Comparison of ENCODE assay signal across 2 cellular contexts in the genomic region with DNA sequence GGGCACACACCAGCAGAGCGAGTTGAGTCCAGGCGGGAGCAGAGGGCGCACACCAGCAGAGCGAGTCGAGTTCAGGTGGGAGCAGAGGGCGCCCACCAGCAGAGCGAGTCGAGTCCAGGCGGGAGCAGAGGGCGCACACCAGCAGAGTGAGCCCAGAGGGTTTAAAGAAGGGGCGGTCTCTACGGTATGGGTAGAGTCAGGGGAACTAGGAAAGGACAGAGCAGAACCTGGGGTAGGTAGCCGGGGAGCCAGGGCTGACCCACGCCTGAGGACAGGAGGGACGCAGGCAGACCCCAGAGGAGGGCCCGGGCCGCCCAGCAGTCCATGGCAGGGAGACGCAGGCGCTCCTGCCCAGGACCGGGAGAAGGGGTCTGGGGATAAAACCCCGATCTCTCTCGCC.
TF ChIP-seq lines count a peak whose summit lies in the region.

No MANE protein-coding gene starts in this region.

TF ChIP-seq in GM23338, 12 proteins besides CTCF, POLR2A, EP300 and RAD21 (continues in another document):
- TF ChIP-seq, protein P1, sequence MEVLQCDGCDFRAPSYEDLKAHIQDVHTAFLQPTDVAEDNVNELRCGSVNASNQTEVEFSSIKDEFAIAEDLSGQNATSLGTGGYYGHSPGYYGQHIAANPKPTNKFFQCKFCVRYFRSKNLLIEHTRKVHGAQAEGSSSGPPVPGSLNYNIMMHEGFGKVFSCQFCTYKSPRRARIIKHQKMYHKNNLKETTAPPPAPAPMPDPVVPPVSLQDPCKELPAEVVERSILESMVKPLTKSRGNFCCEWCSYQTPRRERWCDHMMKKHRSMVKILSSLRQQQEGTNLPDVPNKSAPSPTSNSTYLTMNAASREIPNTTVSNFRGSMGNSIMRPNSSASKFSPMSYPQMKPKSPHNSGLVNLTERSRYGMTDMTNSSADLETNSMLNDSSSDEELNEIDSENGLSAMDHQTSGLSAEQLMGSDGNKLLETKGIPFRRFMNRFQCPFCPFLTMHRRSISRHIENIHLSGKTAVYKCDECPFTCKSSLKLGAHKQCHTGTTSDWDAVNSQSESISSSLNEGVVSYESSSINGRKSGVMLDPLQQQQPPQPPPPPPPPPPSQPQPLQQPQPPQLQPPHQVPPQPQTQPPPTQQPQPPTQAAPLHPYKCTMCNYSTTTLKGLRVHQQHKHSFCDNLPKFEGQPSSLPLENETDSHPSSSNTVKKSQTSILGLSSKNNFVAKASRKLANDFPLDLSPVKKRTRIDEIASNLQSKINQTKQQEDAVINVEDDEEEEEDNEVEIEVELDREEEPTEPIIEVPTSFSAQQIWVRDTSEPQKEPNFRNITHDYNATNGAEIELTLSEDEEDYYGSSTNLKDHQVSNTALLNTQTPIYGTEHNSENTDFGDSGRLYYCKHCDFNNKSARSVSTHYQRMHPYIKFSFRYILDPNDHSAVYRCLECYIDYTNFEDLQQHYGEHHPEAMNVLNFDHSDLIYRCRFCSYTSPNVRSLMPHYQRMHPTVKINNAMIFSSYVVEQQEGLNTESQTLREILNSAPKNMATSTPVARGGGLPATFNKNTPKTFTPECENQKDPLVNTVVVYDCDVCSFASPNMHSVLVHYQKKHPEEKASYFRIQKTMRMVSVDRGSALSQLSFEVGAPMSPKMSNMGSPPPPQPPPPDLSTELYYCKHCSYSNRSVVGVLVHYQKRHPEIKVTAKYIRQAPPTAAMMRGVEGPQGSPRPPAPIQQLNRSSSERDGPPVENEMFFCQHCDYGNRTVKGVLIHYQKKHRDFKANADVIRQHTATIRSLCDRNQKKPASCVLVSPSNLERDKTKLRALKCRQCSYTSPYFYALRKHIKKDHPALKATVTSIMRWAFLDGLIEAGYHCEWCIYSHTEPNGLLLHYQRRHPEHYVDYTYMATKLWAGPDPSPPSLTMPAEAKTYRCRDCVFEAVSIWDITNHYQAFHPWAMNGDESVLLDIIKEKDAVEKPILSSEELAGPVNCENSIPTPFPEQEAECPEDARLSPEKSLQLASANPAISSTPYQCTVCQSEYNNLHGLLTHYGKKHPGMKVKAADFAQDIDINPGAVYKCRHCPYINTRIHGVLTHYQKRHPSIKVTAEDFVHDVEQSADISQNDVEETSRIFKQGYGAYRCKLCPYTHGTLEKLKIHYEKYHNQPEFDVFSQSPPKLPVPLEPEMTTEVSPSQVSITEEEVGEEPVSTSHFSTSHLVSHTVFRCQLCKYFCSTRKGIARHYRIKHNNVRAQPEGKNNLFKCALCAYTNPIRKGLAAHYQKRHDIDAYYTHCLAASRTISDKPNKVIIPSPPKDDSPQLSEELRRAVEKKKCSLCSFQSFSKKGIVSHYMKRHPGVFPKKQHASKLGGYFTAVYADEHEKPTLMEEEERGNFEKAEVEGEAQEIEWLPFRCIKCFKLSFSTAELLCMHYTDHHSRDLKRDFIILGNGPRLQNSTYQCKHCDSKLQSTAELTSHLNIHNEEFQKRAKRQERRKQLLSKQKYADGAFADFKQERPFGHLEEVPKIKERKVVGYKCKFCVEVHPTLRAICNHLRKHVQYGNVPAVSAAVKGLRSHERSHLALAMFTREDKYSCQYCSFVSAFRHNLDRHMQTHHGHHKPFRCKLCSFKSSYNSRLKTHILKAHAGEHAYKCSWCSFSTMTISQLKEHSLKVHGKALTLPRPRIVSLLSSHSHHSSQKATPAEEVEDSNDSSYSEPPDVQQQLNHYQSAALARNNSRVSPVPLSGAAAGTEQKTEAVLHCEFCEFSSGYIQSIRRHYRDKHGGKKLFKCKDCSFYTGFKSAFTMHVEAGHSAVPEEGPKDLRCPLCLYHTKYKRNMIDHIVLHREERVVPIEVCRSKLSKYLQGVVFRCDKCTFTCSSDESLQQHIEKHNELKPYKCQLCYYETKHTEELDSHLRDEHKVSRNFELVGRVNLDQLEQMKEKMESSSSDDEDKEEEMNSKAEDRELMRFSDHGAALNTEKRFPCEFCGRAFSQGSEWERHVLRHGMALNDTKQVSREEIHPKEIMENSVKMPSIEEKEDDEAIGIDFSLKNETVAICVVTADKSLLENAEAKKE (CRISPR knock-in tag; IDR thresholded peaks at IDR 0.05): no peak
- TF ChIP-seq EZH2 (IDR thresholded peaks at IDR 0.05; ENCODE audit: low read depth, unreplicated experiment): no peak
- TF ChIP-seq STAT1 (IDR thresholded peaks at IDR 0.05; ENCODE audit: unreplicated experiment): no peak
- no peak for TF ChIP-seq ZNF114 (CRISPR knock-in tag; IDR thresholded peaks at IDR 0.05)
- TF ChIP-seq, protein P2, sequence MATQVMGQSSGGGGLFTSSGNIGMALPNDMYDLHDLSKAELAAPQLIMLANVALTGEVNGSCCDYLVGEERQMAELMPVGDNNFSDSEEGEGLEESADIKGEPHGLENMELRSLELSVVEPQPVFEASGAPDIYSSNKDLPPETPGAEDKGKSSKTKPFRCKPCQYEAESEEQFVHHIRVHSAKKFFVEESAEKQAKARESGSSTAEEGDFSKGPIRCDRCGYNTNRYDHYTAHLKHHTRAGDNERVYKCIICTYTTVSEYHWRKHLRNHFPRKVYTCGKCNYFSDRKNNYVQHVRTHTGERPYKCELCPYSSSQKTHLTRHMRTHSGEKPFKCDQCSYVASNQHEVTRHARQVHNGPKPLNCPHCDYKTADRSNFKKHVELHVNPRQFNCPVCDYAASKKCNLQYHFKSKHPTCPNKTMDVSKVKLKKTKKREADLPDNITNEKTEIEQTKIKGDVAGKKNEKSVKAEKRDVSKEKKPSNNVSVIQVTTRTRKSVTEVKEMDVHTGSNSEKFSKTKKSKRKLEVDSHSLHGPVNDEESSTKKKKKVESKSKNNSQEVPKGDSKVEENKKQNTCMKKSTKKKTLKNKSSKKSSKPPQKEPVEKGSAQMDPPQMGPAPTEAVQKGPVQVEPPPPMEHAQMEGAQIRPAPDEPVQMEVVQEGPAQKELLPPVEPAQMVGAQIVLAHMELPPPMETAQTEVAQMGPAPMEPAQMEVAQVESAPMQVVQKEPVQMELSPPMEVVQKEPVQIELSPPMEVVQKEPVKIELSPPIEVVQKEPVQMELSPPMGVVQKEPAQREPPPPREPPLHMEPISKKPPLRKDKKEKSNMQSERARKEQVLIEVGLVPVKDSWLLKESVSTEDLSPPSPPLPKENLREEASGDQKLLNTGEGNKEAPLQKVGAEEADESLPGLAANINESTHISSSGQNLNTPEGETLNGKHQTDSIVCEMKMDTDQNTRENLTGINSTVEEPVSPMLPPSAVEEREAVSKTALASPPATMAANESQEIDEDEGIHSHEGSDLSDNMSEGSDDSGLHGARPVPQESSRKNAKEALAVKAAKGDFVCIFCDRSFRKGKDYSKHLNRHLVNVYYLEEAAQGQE (IDR thresholded peaks at IDR 0.05; ENCODE audit: unreplicated experiment): no peak
- TF ChIP-seq NANOG (IDR thresholded peaks at IDR 0.05; ENCODE audit: borderline replicate concordance): no peak
- no peak for TF ChIP-seq JUNB (IDR thresholded peaks at IDR 0.05; ENCODE audit: unreplicated experiment)
- no peak for TF ChIP-seq CREB1 (CRISPR knock-in tag; IDR thresholded peaks at IDR 0.05; ENCODE audit: low read depth)
- no peak for TF ChIP-seq ZNF331 (CRISPR knock-in tag; IDR thresholded peaks at IDR 0.05; ENCODE audit: low read depth)
- TF ChIP-seq, protein P3, sequence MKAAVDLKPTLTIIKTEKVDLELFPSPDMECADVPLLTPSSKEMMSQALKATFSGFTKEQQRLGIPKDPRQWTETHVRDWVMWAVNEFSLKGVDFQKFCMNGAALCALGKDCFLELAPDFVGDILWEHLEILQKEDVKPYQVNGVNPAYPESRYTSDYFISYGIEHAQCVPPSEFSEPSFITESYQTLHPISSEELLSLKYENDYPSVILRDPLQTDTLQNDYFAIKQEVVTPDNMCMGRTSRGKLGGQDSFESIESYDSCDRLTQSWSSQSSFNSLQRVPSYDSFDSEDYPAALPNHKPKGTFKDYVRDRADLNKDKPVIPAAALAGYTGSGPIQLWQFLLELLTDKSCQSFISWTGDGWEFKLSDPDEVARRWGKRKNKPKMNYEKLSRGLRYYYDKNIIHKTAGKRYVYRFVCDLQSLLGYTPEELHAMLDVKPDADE (IDR thresholded peaks at IDR 0.05): no peak

TF ChIP-seq in WTC11, 78 proteins besides CTCF, POLR2A, EP300 and RAD21 (continued from another document):
- TF ChIP-seq, protein P4, sequence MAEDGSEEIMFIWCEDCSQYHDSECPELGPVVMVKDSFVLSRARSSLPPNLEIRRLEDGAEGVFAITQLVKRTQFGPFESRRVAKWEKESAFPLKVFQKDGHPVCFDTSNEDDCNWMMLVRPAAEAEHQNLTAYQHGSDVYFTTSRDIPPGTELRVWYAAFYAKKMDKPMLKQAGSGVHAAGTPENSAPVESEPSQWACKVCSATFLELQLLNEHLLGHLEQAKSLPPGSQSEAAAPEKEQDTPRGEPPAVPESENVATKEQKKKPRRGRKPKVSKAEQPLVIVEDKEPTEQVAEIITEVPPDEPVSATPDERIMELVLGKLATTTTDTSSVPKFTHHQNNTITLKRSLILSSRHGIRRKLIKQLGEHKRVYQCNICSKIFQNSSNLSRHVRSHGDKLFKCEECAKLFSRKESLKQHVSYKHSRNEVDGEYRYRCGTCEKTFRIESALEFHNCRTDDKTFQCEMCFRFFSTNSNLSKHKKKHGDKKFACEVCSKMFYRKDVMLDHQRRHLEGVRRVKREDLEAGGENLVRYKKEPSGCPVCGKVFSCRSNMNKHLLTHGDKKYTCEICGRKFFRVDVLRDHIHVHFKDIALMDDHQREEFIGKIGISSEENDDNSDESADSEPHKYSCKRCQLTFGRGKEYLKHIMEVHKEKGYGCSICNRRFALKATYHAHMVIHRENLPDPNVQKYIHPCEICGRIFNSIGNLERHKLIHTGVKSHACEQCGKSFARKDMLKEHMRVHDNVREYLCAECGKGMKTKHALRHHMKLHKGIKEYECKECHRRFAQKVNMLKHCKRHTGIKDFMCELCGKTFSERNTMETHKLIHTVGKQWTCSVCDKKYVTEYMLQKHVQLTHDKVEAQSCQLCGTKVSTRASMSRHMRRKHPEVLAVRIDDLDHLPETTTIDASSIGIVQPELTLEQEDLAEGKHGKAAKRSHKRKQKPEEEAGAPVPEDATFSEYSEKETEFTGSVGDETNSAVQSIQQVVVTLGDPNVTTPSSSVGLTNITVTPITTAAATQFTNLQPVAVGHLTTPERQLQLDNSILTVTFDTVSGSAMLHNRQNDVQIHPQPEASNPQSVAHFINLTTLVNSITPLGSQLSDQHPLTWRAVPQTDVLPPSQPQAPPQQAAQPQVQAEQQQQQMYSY (CRISPR knock-in tag; IDR thresholded peaks at IDR 0.05): no peak
- TF ChIP-seq FOXJ3 (CRISPR knock-in tag; IDR thresholded peaks at IDR 0.05; ENCODE audit: borderline replicate concordance) (no peak), ZNF416 (CRISPR knock-in tag; IDR thresholded peaks at IDR 0.05) (no peak), ZNF219 (CRISPR knock-in tag; IDR thresholded peaks at IDR 0.05; ENCODE audit: borderline replicate concordance) (no peak), JAZF1 (CRISPR knock-in tag; IDR thresholded peaks at IDR 0.05) (no peak), SOX15 (CRISPR knock-in tag; IDR thresholded peaks at IDR 0.05) (no peak)
- TF ChIP-seq, protein P5, sequence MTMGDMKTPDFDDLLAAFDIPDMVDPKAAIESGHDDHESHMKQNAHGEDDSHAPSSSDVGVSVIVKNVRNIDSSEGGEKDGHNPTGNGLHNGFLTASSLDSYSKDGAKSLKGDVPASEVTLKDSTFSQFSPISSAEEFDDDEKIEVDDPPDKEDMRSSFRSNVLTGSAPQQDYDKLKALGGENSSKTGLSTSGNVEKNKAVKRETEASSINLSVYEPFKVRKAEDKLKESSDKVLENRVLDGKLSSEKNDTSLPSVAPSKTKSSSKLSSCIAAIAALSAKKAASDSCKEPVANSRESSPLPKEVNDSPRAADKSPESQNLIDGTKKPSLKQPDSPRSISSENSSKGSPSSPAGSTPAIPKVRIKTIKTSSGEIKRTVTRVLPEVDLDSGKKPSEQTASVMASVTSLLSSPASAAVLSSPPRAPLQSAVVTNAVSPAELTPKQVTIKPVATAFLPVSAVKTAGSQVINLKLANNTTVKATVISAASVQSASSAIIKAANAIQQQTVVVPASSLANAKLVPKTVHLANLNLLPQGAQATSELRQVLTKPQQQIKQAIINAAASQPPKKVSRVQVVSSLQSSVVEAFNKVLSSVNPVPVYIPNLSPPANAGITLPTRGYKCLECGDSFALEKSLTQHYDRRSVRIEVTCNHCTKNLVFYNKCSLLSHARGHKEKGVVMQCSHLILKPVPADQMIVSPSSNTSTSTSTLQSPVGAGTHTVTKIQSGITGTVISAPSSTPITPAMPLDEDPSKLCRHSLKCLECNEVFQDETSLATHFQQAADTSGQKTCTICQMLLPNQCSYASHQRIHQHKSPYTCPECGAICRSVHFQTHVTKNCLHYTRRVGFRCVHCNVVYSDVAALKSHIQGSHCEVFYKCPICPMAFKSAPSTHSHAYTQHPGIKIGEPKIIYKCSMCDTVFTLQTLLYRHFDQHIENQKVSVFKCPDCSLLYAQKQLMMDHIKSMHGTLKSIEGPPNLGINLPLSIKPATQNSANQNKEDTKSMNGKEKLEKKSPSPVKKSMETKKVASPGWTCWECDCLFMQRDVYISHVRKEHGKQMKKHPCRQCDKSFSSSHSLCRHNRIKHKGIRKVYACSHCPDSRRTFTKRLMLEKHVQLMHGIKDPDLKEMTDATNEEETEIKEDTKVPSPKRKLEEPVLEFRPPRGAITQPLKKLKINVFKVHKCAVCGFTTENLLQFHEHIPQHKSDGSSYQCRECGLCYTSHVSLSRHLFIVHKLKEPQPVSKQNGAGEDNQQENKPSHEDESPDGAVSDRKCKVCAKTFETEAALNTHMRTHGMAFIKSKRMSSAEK (CRISPR knock-in tag; IDR thresholded peaks at IDR 0.05; ENCODE audit: borderline replicate concordance): no peak
- TF ChIP-seq, protein P6, sequence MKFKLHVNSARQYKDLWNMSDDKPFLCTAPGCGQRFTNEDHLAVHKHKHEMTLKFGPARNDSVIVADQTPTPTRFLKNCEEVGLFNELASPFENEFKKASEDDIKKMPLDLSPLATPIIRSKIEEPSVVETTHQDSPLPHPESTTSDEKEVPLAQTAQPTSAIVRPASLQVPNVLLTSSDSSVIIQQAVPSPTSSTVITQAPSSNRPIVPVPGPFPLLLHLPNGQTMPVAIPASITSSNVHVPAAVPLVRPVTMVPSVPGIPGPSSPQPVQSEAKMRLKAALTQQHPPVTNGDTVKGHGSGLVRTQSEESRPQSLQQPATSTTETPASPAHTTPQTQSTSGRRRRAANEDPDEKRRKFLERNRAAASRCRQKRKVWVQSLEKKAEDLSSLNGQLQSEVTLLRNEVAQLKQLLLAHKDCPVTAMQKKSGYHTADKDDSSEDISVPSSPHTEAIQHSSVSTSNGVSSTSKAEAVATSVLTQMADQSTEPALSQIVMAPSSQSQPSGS (CRISPR knock-in tag; IDR thresholded peaks at IDR 0.05; ENCODE audit: borderline replicate concordance, low read depth): no peak
TF ChIP-seq in WTC11: peak in this region for 0.
